21 cellular contexts compared by ENCODE assay signal in the genomic region with DNA sequence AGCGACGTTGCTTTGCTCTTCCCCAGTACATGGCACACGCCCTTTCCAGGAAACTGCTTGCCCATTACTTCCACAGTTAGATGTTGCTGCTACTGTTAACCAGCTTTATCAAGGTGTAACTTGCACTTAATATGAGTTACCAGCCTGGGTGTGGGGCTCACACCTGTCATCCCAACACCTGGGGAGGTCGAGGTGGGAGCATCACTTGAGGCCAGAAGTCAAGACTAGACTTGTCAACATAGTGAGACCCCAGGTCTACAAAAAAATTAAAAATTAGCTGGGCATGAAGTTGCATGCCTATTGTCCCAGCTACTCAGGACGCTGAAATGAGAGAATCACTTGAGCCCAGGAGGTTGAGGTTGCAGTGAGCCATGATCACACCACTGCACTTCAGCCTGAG.
"Had no signal": no experiment of that assay in that cellular context is flagged by ENCODE, and none has a peak within 500 bp of the region (broad histone marks: within the 10 kb centered on the region; RNA-seq: fewer than 3 reads in every experiment).

No MANE protein-coding gene starts in this region.

- DNase-seq: activated CD4-positive, alpha-beta T cell treated with anti-CD3 and anti-CD28 coated beads for 4 hours; activated gamma-delta T cell treated with Interleukin-2 at 50 U/mL for 16 hours; activated naive CD4-positive, alpha-beta T cell treated with anti-CD3 and anti-CD28 coated beads, Interleukin-2, amount 50 U/mL, for 16 hours; activated T-cell treated with anti-CD3 and anti-CD28 coated beads, Interleukin-2, amount 50 U/mL, for 1 hour; amniotic stem cell; brain microvascular endothelial cell; cortex of kidney; effector memory CD8-positive, alpha-beta T cell; erythroblast; foreskin fibroblast; hippocampal formation; kidney; left colon; midbrain; natural killer cell; occipital lobe; right cardiac atrium; stimulated activated CD4-positive, alpha-beta T cell treated with anti-CD3 and anti-CD28 coated beads, Interleukin-2, amount 100 ng/mL, for 48 hours; stimulated activated naive CD4-positive, alpha-beta T cell treated with Interleukin-2 at 50 U/mL for 16 hours; T-helper 1 cell; T-helper 9 cell had no signal

- ATAC-seq: effector memory CD8-positive, alpha-beta T cell; left colon; natural killer cell; right cardiac atrium had no signal
